2 cellular contexts compared by ENCODE assay signal in the genomic region with DNA sequence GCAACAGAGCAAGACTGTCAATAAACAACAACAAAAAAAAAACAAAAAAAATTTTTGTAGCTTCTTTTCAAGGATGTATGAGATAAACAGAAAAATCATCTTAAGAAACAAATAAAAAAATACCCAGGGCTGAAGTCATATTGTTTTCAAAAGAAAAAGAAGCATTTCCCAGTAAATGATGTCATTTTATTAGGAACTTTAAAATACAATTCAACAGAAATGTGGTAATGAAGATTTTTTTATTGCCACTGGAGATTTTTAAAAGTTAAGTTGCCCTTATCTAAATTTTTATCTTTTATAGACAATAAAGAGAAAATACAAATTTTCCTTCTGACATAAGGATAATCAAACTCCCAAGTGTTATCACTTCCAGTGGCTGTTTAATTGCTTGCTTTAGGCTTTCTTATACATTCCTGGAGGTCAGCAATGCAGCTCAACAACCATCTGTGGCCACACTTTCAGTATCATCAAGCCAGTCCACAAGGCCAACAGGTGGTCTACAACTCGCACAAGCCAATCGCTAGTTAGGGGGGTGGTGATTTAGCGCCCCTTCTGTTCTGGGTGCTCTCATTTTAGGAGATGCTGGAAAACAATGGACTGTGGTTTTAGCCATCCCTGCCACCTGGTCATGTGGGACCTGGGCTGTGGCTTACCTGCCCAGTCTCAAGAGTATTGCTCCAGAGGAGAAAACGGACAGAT.
TF ChIP-seq lines count a peak whose summit lies in the region.

No MANE protein-coding gene starts in this region.

TF ChIP-seq in WTC11, 78 proteins besides CTCF, POLR2A, EP300 and RAD21 (continued from another document and continues in another):
- TF ChIP-seq ATF6 (CRISPR knock-in tag; IDR thresholded peaks at IDR 0.05) (no peak), ELF4 (CRISPR knock-in tag; IDR thresholded peaks at IDR 0.05; ENCODE audit: low read depth) (no peak), OVOL2 (CRISPR knock-in tag; IDR thresholded peaks at IDR 0.05; ENCODE audit: borderline replicate concordance) (no peak), ZNF138 (CRISPR knock-in tag; conservative IDR thresholded peaks at IDR 0.05) (no peak), CBFB (CRISPR knock-in tag; IDR thresholded peaks at IDR 0.05; ENCODE audit: low read depth) (no peak), NFE2L1 (CRISPR knock-in tag; IDR thresholded peaks at IDR 0.05) (no peak), HMGXB4 (CRISPR knock-in tag; IDR thresholded peaks at IDR 0.05) (no peak), USF1 (CRISPR knock-in tag; IDR thresholded peaks at IDR 0.05) (no peak), IRF2 (CRISPR knock-in tag; IDR thresholded peaks at IDR 0.05; ENCODE audit: borderline replicate concordance, low read depth) (no peak), E2F4 (CRISPR knock-in tag; IDR thresholded peaks at IDR 0.05; ENCODE audit: borderline replicate concordance, low read depth) (no peak), SP1 (CRISPR knock-in tag; conservative IDR thresholded peaks at IDR 0.05) (no peak), ZNF512 (CRISPR knock-in tag; IDR thresholded peaks at IDR 0.05; ENCODE audit: borderline replicate concordance) (no peak)
- TF ChIP-seq, protein P1, sequence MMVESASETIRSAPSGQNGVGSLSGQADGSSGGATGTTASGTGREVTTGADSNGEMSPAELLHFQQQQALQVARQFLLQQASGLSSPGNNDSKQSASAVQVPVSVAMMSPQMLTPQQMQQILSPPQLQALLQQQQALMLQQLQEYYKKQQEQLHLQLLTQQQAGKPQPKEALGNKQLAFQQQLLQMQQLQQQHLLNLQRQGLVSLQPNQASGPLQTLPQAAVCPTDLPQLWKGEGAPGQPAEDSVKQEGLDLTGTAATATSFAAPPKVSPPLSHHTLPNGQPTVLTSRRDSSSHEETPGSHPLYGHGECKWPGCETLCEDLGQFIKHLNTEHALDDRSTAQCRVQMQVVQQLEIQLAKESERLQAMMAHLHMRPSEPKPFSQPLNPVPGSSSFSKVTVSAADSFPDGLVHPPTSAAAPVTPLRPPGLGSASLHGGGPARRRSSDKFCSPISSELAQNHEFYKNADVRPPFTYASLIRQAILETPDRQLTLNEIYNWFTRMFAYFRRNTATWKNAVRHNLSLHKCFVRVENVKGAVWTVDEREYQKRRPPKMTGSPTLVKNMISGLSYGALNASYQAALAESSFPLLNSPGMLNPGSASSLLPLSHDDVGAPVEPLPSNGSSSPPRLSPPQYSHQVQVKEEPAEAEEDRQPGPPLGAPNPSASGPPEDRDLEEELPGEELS (CRISPR knock-in tag; IDR thresholded peaks at IDR 0.05), result no peak
- TF ChIP-seq, protein P2, sequence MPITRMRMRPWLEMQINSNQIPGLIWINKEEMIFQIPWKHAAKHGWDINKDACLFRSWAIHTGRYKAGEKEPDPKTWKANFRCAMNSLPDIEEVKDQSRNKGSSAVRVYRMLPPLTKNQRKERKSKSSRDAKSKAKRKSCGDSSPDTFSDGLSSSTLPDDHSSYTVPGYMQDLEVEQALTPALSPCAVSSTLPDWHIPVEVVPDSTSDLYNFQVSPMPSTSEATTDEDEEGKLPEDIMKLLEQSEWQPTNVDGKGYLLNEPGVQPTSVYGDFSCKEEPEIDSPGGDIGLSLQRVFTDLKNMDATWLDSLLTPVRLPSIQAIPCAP (CRISPR knock-in tag; IDR thresholded peaks at IDR 0.05), result no peak

TF ChIP-seq in HEK293T, 16 proteins besides CTCF, POLR2A, EP300 and RAD21 (continued from another document):
- no peak for TF ChIP-seq ZNF384 (IDR thresholded peaks at IDR 0.05)
